In genomic region chr1:150551784-150552691, GRCh38 we compare ENCODE assay signal across 8 cellular contexts. TPM values are rescaled to one million over a fixed set of nuclear protein-coding genes. Genes with fewer than 3 reads are reported as not detected.
DNase-seq lines count a peak whose midpoint lies in the region; ATAC-seq lines count a peak whose summit lies in the region.

No MANE protein-coding gene starts in this region.

- H3K27ac ChIP-seq in muscle layer of colon (ENCODE audit: low read depth, low read length) = peak overlapping the region; percentile 80
- H3K27ac ChIP-seq in aorta (ENCODE audit: low read depth in 1 of 2, low read length in 2 of 2) = peak overlapping the region in 1 of 2 donors; percentile 6

- H3K9me3 Mint-ChIP-seq in activated T-cell treated with anti-CD3 and anti-CD28 coated beads, Interleukin-2, amount 50 U/mL, for 4 hours = no peaks in the 10 kb centered on the region

- 30 to 38% methylated on average over 9 to 10 of the region's 10 CpGs for WGBS in aorta, 2 donors

- H3K27me3 ChIP-seq in muscle layer of colon (ENCODE audit: control insufficient read depth in 1 of 2, insufficient read depth in 2 of 2, low read length in 2 of 2) = no peaks in the 10 kb centered on the region
- H3K27me3 ChIP-seq in aorta (ENCODE audit: control insufficient read depth in 1 of 2, insufficient read depth in 2 of 2, low read length in 1 of 2) = no peaks in the 10 kb centered on the region

- H3K4me1 ChIP-seq in muscle layer of colon (ENCODE audit: insufficient read depth, low read length) (peaks cover 10% of the 10 kb centered on the region), aorta (ENCODE audit: control insufficient read depth in 1 of 2, insufficient read depth in 2 of 2, low read length in 2 of 2) (peaks cover 0 to 3% of the 10 kb centered on the region in 2 donors)

- H3K36me3 Mint-ChIP-seq in activated T-cell treated with anti-CD3 and anti-CD28 coated beads, Interleukin-2, amount 50 U/mL, for 4 hours (ENCODE audit: insufficient read depth) = peaks cover 5% of the 10 kb centered on the region

- no peaks in the 10 kb centered on the region for H3K9me3 ChIP-seq in muscle layer of colon (ENCODE audit: low read length)
- H3K9me3 ChIP-seq in aorta (ENCODE audit: control insufficient read depth, low read length) = no peaks in the 10 kb centered on the region

- H3K4me1 Mint-ChIP-seq in activated T-cell treated with anti-CD3 and anti-CD28 coated beads, Interleukin-2, amount 50 U/mL, for 4 hours (ENCODE audit: low read depth) = peaks cover 17% of the 10 kb centered on the region

- intact Hi-C loops in aorta (cut with DNase I) = no loop called here

- H3K4me3 ChIP-seq in muscle layer of colon (ENCODE audit: low read depth in 1 of 2, low read length in 2 of 2) (no peak overlapping the region), aorta (ENCODE audit: low read length in 2 of 2) (no peak overlapping the region)

- ATAC-seq in esophagus mucosa = peak; percentile 50
- peak; percentile 77 for ATAC-seq in aorta (ENCODE audit: low FRiP score)
- ATAC-seq in activated T-cell treated with anti-CD3 and anti-CD28 coated beads, Interleukin-2, amount 50 U/mL, for 4 hours = no peak
- ATAC-seq in GM19467 (IDR thresholded peaks at IDR 0.05; ENCODE audit: unreplicated experiment) = no peak

- H3K36me3 ChIP-seq in muscle layer of colon (ENCODE audit: insufficient read depth, low read length) (peaks cover 13% of the 10 kb centered on the region), aorta (ENCODE audit: control insufficient read depth in 1 of 2, insufficient read depth in 2 of 2, low read length in 1 of 2) (no peaks in the 10 kb centered on the region)

- H3K9ac ChIP-seq in muscle layer of colon (ENCODE audit: low read length) = no peak overlapping the region

- DNase-seq in ELR (ENCODE audit: low read depth) (peak; percentile 92), SIG-M5 treated with dmso at 0.1 percent for 504 hours (lab: John Stamatoyannopoulos, UW; ENCODE audit: unreplicated experiment) (peak; percentile 98), aorta (peak; percentile 95)
- no peak for DNase-seq in NK-92 treated with Interleukin-12 subunit alpha and Interleukin-12 subunit beta, amount 100 ng/mL, for 24 hours (lab: John Stamatoyannopoulos, UW)
- no peak for DNase-seq in activated T-cell treated with anti-CD3 and anti-CD28 coated beads, Interleukin-2, amount 50 U/mL, for 4 hours

- no peak overlapping the region for H3K4me3 Mint-ChIP-seq in activated T-cell treated with anti-CD3 and anti-CD28 coated beads, Interleukin-2, amount 50 U/mL, for 4 hours

- H3K27me3 Mint-ChIP-seq in activated T-cell treated with anti-CD3 and anti-CD28 coated beads, Interleukin-2, amount 50 U/mL, for 4 hours (ENCODE audit: low read depth) = peaks cover 13% of the 10 kb centered on the region

RNA-seq across cellular contexts. Expression of gene ADAMTSL4, which starts 2.8 kb away (rescaled TPM):
- 42.9 TPM for total RNA-seq in esophagus mucosa
- total RNA-seq in aorta = 10 to 100 TPM; 94.4 to 98.0 TPM
- 10 to 100 TPM in 1 of 2 donors, 1 to 10 TPM in 1; 8.8 to 50.4 TPM for polyA plus RNA-seq in aorta
- under 1 TPM; 0.19 to 0.34 (median 0.33) TPM for total RNA-seq in activated T-cell treated with anti-CD3 and anti-CD28 coated beads, Interleukin-2, amount 50 U/mL, for 4 hours

RNA-seq across cellular contexts. Expression of gene MCL1, which starts 27.4 kb away (rescaled TPM):
- 169 TPM for total RNA-seq in esophagus mucosa
- 100 to 1,000 TPM; 247 to 533 TPM for total RNA-seq in aorta
- 100 to 1,000 TPM; 146 to 200 TPM for polyA plus RNA-seq in aorta
- total RNA-seq in activated T-cell treated with anti-CD3 and anti-CD28 coated beads, Interleukin-2, amount 50 U/mL, for 4 hours = 100 to 1,000 TPM; 228 to 237 (median 236) TPM

RNA-seq across cellular contexts. Expression of gene FALEC, which starts 36.5 kb away (rescaled TPM):
- total RNA-seq in esophagus mucosa (1.6 TPM), aorta (under 1 TPM in 1 of 2 donors, not detected in 1; 0.99 TPM)
- 1 to 10 TPM in 1 of 2 donors, not detected in 1; 1.1 TPM for polyA plus RNA-seq in aorta
- total RNA-seq in activated T-cell treated with anti-CD3 and anti-CD28 coated beads, Interleukin-2, amount 50 U/mL, for 4 hours = under 1 TPM in 1 of 3 donors, not detected in 2; 0.40 TPM

RNA-seq across cellular contexts. Expression of gene ECM1, which starts 44.1 kb away (rescaled TPM):
- 438 TPM for total RNA-seq in esophagus mucosa
- 10 to 100 TPM; 26.3 to 57.6 TPM for total RNA-seq in aorta
- 10 to 100 TPM in 1 of 2 donors, 1 to 10 TPM in 1; 8.1 to 32.6 TPM for polyA plus RNA-seq in aorta
- under 1 TPM; 0.43 to 0.82 (median 0.50) TPM for total RNA-seq in activated T-cell treated with anti-CD3 and anti-CD28 coated beads, Interleukin-2, amount 50 U/mL, for 4 hours

Comparison
In these comparisons a context has a peak if more than half of its experiments do, and no peak if none do; other contexts are left out.
1. DNase-seq: peak in ELR (single experiment), SIG-M5 treated with dmso at 0.1 percent for 504 hours (single experiment) and aorta (2 of 2); none in NK-92 treated with Interleukin-12 subunit alpha and Interleukin-12 subunit beta, amount 100 ng/mL, for 24 hours (single experiment) and activated T-cell treated with anti-CD3 and anti-CD28 coated beads, Interleukin-2, amount 50 U/mL, for 4 hours (single experiment).
2. ATAC-seq: peak in esophagus mucosa (single experiment) and aorta (single experiment); none in activated T-cell treated with anti-CD3 and anti-CD28 coated beads, Interleukin-2, amount 50 U/mL, for 4 hours (0 of 2) and GM19467 (single experiment).
3. RNA of gene ADAMTSL4, which starts 2.8 kb away (total RNA-seq): 94.4 to 98.0 TPM in aorta and 42.9 TPM in esophagus mucosa (single experiment); 0.19 to 0.34 TPM in activated T-cell treated with anti-CD3 and anti-CD28 coated beads, Interleukin-2, amount 50 U/mL, for 4 hours; every median in the first group is over 10 times any median in the second.